Comparison of ENCODE assay signal across 17 cellular contexts in the genomic region with DNA sequence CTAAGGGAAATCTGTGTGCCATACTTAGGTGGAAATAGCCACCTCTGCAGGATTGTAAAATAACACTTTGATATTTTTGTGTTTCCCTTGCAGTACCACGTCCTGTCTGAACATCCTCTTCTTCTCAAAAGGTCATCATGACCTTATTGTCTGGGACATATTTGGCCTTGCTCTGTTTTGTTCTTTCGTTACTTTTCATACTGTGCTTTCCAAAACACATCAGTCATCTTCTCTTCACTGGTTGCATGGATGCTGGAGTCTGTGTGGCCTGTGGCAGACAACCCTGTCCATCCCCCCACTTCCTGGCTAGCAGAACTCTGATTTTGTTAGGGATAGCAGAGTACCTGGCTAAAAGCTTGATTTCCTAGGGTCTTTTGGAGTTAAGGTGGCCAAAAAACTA. TPM values are rescaled to one million over a fixed set of nuclear protein-coding genes. Genes with fewer than 3 reads are reported as not detected.
A peak's percentile ranks its signal among the peaks of the same experiment; 100 is the strongest.
DNase-seq lines count a peak whose midpoint lies in the region; ATAC-seq, FAIRE-seq and TF ChIP-seq lines count a peak whose summit lies in the region.
"Had no signal": no experiment of that assay in that cellular context is flagged by ENCODE, and none has a peak within 500 bp of the region (broad histone marks: within the 10 kb centered on the region; RNA-seq: fewer than 3 reads in every experiment).

No MANE protein-coding gene starts in this region.

- H3K4me3 Mint-ChIP-seq in neural crest cell = peak overlapping the region; percentile 0
- H3K4me3 Mint-ChIP-seq: B cell; CD4-positive, alpha-beta memory T cell; HFFc6 had no signal

- no peaks in the 10 kb centered on the region for H3K4me1 ChIP-seq in suprapubic skin
- no peaks in the 10 kb centered on the region for H3K4me1 ChIP-seq in aorta (ENCODE audit: control insufficient read depth in 1 of 2, insufficient read depth in 2 of 2, low read length in 2 of 2)
- no peaks in the 10 kb centered on the region for H3K4me1 ChIP-seq in Karpas-422 (ENCODE audit: low read length)

- H3K27me3 Mint-ChIP-seq in neural crest cell (ENCODE audit: low read depth) = no peaks in the 10 kb centered on the region

- H3K4me2 ChIP-seq in Karpas-422 (ENCODE audit: low read depth, low read length, poor library complexity, severe bottlenecking) = no peak overlapping the region

- no peak overlapping the region for H2AFZ ChIP-seq in Karpas-422 (ENCODE audit: low read length)

- no peaks in the 10 kb centered on the region for H3K9me2 ChIP-seq in Karpas-422 (replicated peaks; ENCODE audit: insufficient read depth, low read length)

- intact Hi-C loops in aorta (cut with DNase I) = no loop called here

- TF ChIP-seq POLR2A in suprapubic skin (IDR thresholded peaks at IDR 0.05) = no peak

- TF ChIP-seq CTCF in neural crest cell (conservative IDR thresholded peaks at IDR 0.05) (no peak), suprapubic skin (IDR thresholded peaks at IDR 0.05) (no peak)

- no peaks in the 10 kb centered on the region for H3K79me2 ChIP-seq in Karpas-422 (ENCODE audit: low read length)

- WGBS in suprapubic skin = 52% methylated on average over 2 of the region's 2 CpGs
- 50 to 57% methylated on average over 2 of the region's 2 CpGs for WGBS in aorta, 2 donors

- peak overlapping the region; percentile 32 for H3K27ac ChIP-seq in suprapubic skin
- H3K27ac ChIP-seq in aorta (ENCODE audit: low read depth in 1 of 2, low read length in 2 of 2) = no peak overlapping the region
- no peak overlapping the region for H3K27ac ChIP-seq in Karpas-422 (ENCODE audit: low read length)
- H3K27ac ChIP-seq: C4-2B had no signal

- H3K36me3 ChIP-seq in suprapubic skin (no peaks in the 10 kb centered on the region), aorta (ENCODE audit: control insufficient read depth in 1 of 2, insufficient read depth in 2 of 2, low read length in 1 of 2) (no peaks in the 10 kb centered on the region), Karpas-422 (ENCODE audit: insufficient read depth, low read length) (no peaks in the 10 kb centered on the region)

- H3K36me3 Mint-ChIP-seq in neural crest cell (ENCODE audit: low read depth) = peaks cover 34% of the 10 kb centered on the region
- H3K36me3 Mint-ChIP-seq: CD4-positive, alpha-beta memory T cell had no signal

- no peak overlapping the region for H3K27ac Mint-ChIP-seq in neural crest cell (ENCODE audit: unreplicated experiment)
- H3K27ac Mint-ChIP-seq: B cell; CD4-positive, alpha-beta memory T cell; HFFc6 had no signal

- DNase-seq in neural crest cell (ENCODE audit: low read depth, low spot score) (no peak), suprapubic skin (ENCODE audit: low spot score in 2 of 2) (no peak), aorta (no peak), Karpas-422 (no peak), activated gamma-delta T cell (lab: John Stamatoyannopoulos, UW) (no peak)
- DNase-seq: CD4-positive, alpha-beta memory T cell; DMS79; HCEC 1CT; HFFc6 had no signal

- H3K4me3 ChIP-seq in suprapubic skin (no peak overlapping the region), aorta (ENCODE audit: low read length in 2 of 2) (no peak overlapping the region), Karpas-422 (ENCODE audit: low read length) (no peak overlapping the region)
- H3K4me3 ChIP-seq: GM12878 had no signal

- H3K9me3 ChIP-seq in suprapubic skin (no peaks in the 10 kb centered on the region), aorta (ENCODE audit: control insufficient read depth, low read length) (peaks cover 2% of the 10 kb centered on the region), Karpas-422 (ENCODE audit: low read length) (no peaks in the 10 kb centered on the region)

- H4K20me1 ChIP-seq in Karpas-422 (ENCODE audit: insufficient read depth, low read depth, low read length) = 0 out of 2 replicates have a peak, but pooled peaks cover 11% of the 10 kb centered on the region

- TF ChIP-seq EP300 in suprapubic skin (IDR thresholded peaks at IDR 0.05) = no peak

- H3K27me3 ChIP-seq in suprapubic skin (no peaks in the 10 kb centered on the region), aorta (ENCODE audit: control insufficient read depth in 1 of 2, insufficient read depth in 2 of 2, low read length in 1 of 2) (no peaks in the 10 kb centered on the region), Karpas-422 (ENCODE audit: low read length) (no peaks in the 10 kb centered on the region)

- ATAC-seq in aorta (ENCODE audit: low FRiP score) = peak; percentile 17
- no peak for ATAC-seq in GM18511 (IDR thresholded peaks at IDR 0.05; ENCODE audit: unreplicated experiment)
- ATAC-seq: GM12878, HepG2 had no signal

- peak; percentile 70 for FAIRE-seq in endometrium (lab: Jason Lieb, UNC)
- FAIRE-seq: A204.1, GM12878, HepG2, HTR-8/SVneo had no signal

- H3K9me3 Mint-ChIP-seq in neural crest cell = peaks cover 6% of the 10 kb centered on the region

- H3K4me1 Mint-ChIP-seq in neural crest cell = peaks cover 71% of the 10 kb centered on the region
- H3K4me1 Mint-ChIP-seq: B cell; CD4-positive, alpha-beta memory T cell had no signal

- H3K9ac ChIP-seq in Karpas-422 (ENCODE audit: low read length) = no peak overlapping the region

RNA-seq across cellular contexts. Expression of gene GREB1, which starts 9.4 kb away (rescaled TPM):
- total RNA-seq in neural crest cell = 132 and 143 TPM in 2 replicates
- total RNA-seq in suprapubic skin = 1 to 10 TPM; 3.0 to 6.1 (median 4.3) TPM
- total RNA-seq in aorta = 1 to 10 TPM; 7.2 to 8.6 TPM
- under 1 TPM in 1 of 2 donors, not detected in 1; 0.13 TPM for polyA plus RNA-seq in aorta
- 4.4 TPM in 2 replicates for total RNA-seq in Karpas-422 (2014; rRNA removed; shearing (Covaris generic); ENCODE audit: low replicate concordance)
- polyA plus RNA-seq: CD4-positive, alpha-beta memory T cell had no signal

RNA-seq across cellular contexts. Expression of gene E2F6, which starts 58.5 kb away (rescaled TPM):
- 28.5 and 28.9 TPM in 2 replicates for total RNA-seq in neural crest cell
- total RNA-seq in suprapubic skin = 10 to 100 TPM in 2 of 4 donors, 1 to 10 TPM in 2; 9.3 to 15.7 (median 10.3) TPM
- total RNA-seq in aorta = 10 to 100 TPM; 10.1 to 13.4 TPM
- polyA plus RNA-seq in aorta = 1 to 10 TPM; 8.6 TPM
- 11.5 and 14.6 TPM in 2 replicates for total RNA-seq in Karpas-422 (2014; rRNA removed; shearing (Covaris generic); ENCODE audit: low replicate concordance)

Comparison
In these comparisons a context has a peak if more than half of its experiments do, and no peak if none do; other contexts are left out.
1. RNA of gene GREB1, which starts 9.4 kb away (total RNA-seq): 132 to 143 TPM in neural crest cell; 7.2 to 8.6 TPM in aorta, 3.0 to 6.1 TPM in suprapubic skin and 4.4 TPM in Karpas-422; every median in the first group is over 10 times any median in the second.